Comparison of ENCODE assay signal across 15 cellular contexts in genomic region chr3:33041909-33042308, GRCh38. TPM values are rescaled to one million over a fixed set of nuclear protein-coding genes. Genes with fewer than 3 reads are reported as not detected.
DNase-seq lines count a peak whose midpoint lies in the region; ATAC-seq lines count a peak whose summit lies in the region.
"Had no signal": no experiment of that assay in that cellular context is flagged by ENCODE, and none has a peak within 500 bp of the region (broad histone marks: within the 10 kb centered on the region; RNA-seq: fewer than 3 reads in every experiment).

No MANE protein-coding gene starts in this region.

- peaks cover 78% of the 10 kb centered on the region for H3K36me3 Mint-ChIP-seq in dendritic cell treated with granulocyte-macrophage colony-stimulating factor and Interleukin-4, amounts not matched to agents 40 ng/mL and 50 ng/mL, for 4 days (ENCODE audit: low read depth)

- no peaks in the 10 kb centered on the region for H3K27me3 Mint-ChIP-seq in dendritic cell treated with granulocyte-macrophage colony-stimulating factor and Interleukin-4, amounts not matched to agents 40 ng/mL and 50 ng/mL, for 4 days
- H3K27me3 Mint-ChIP-seq: stimulated activated naive CD8-positive, alpha-beta T cell treated with anti-CD3 and anti-CD28 coated beads, Interleukin-15, Interleukin-2, amounts not matched to agents 100 ng/mL and 50 ng/mL, for 24 hours had no signal

- H3K4me3 ChIP-seq in H7 (ENCODE audit: insufficient read depth, low read depth, low read length) = no peak overlapping the region
- H3K4me3 ChIP-seq: GM23248, SJCRH30 had no signal

- peak overlapping the region; percentile 50 for H3K27ac Mint-ChIP-seq in dendritic cell treated with granulocyte-macrophage colony-stimulating factor and Interleukin-4, amounts not matched to agents 40 ng/mL and 50 ng/mL, for 4 days

- peaks cover 1% of the 10 kb centered on the region for H3K36me3 ChIP-seq in H7 (replicated peaks; ENCODE audit: control insufficient read depth, insufficient read depth, low read length)
- H3K36me3 ChIP-seq: SJCRH30 had no signal

- intact Hi-C loops in dendritic cell treated with granulocyte-macrophage colony-stimulating factor and Interleukin-4, amounts not matched to agents 40 ng/mL and 50 ng/mL, for 4 days (cut with micrococcal nuclease) = no loop called here

- no peaks in the 10 kb centered on the region for H3K9me3 Mint-ChIP-seq in dendritic cell treated with granulocyte-macrophage colony-stimulating factor and Interleukin-4, amounts not matched to agents 40 ng/mL and 50 ng/mL, for 4 days
- H3K9me3 Mint-ChIP-seq: stimulated activated naive CD8-positive, alpha-beta T cell treated with anti-CD3 and anti-CD28 coated beads, Interleukin-15, Interleukin-2, amounts not matched to agents 100 ng/mL and 50 ng/mL, for 24 hours had no signal

- H3K4me3 Mint-ChIP-seq in dendritic cell treated with granulocyte-macrophage colony-stimulating factor and Interleukin-4, amounts not matched to agents 40 ng/mL and 50 ng/mL, for 4 days = no peak overlapping the region
- H3K4me3 Mint-ChIP-seq: stimulated activated naive CD8-positive, alpha-beta T cell treated with anti-CD3 and anti-CD28 coated beads, Interleukin-15, Interleukin-2, amounts not matched to agents 100 ng/mL and 50 ng/mL, for 24 hours had no signal

- peaks cover 38% of the 10 kb centered on the region for H3K4me1 Mint-ChIP-seq in dendritic cell treated with granulocyte-macrophage colony-stimulating factor and Interleukin-4, amounts not matched to agents 40 ng/mL and 50 ng/mL, for 4 days (ENCODE audit: low read depth)

- no peaks in the 10 kb centered on the region for H3K27me3 ChIP-seq in H7 (ENCODE audit: control insufficient read depth, insufficient read depth, low read length)
- H3K27me3 ChIP-seq: SJCRH30 had no signal

- DNase-seq in H7 (no peak), cerebellum (ENCODE audit: low spot score) (no peak), KG1 (lab: John Stamatoyannopoulos, UW) (no peak)
- no peak for DNase-seq in activated naive CD4-positive, alpha-beta T cell treated with anti-CD3 and anti-CD28 coated beads, Interleukin-2, amount 50 U/mL, for 16 hours
- DNase-seq: amygdala, foreskin fibroblast, GM23248, NCI-H1417, NCI-H748 treated with DMSO at 0.1 percent for 48 hours, SJCRH30 had no signal

- peak; percentile 91 for ATAC-seq in GM18868 (IDR thresholded peaks at IDR 0.05; ENCODE audit: unreplicated experiment)
- ATAC-seq in GM21619 (IDR thresholded peaks at IDR 0.05; ENCODE audit: unreplicated experiment) = peak; percentile 81
- peak; percentile 77 for ATAC-seq in HG03108 (IDR thresholded peaks at IDR 0.05; ENCODE audit: unreplicated experiment)

RNA-seq across cellular contexts. Expression of gene GLB1, which starts 55.0 kb away (rescaled TPM):
- 35.8 and 41.8 TPM in 2 replicates for total RNA-seq in H7 (2014; rRNA removed; shearing (Covaris generic))
- total RNA-seq in cerebellum = 29.4 TPM

RNA-seq across cellular contexts. Expression of gene TMPPE, which starts 55.0 kb away (rescaled TPM):
- 1.6 and 2.7 TPM in 2 replicates for total RNA-seq in H7 (2014; rRNA removed; shearing (Covaris generic))
- total RNA-seq in cerebellum = 10.5 TPM
